Comparison of ENCODE assay signal across 1 cellular context in genomic region chr2:65055427-65056214, GRCh38.
TF ChIP-seq lines count a peak whose summit lies in the region.

No MANE protein-coding gene starts in this region.

TF ChIP-seq in HepG2, 621 proteins besides CTCF, POLR2A, EP300 and RAD21 (continued from another document and continues in another):
- no peak for TF ChIP-seq PLSCR1 (CRISPR knock-in tag; IDR thresholded peaks at IDR 0.05; ENCODE audit: borderline replicate concordance)
- TF ChIP-seq ZFP62 (CRISPR knock-in tag; IDR thresholded peaks at IDR 0.05), result no peak
- TF ChIP-seq ZNF180 (CRISPR knock-in tag; IDR thresholded peaks at IDR 0.05; ENCODE audit: borderline replicate concordance, low read depth), result no peak
- 0 out of 2 replicates have a peak, but pooled peaks have one; percentile 5 for TF ChIP-seq ZNF800 (CRISPR knock-in tag; IDR thresholded peaks at IDR 0.05)
- TF ChIP-seq, protein P1, sequence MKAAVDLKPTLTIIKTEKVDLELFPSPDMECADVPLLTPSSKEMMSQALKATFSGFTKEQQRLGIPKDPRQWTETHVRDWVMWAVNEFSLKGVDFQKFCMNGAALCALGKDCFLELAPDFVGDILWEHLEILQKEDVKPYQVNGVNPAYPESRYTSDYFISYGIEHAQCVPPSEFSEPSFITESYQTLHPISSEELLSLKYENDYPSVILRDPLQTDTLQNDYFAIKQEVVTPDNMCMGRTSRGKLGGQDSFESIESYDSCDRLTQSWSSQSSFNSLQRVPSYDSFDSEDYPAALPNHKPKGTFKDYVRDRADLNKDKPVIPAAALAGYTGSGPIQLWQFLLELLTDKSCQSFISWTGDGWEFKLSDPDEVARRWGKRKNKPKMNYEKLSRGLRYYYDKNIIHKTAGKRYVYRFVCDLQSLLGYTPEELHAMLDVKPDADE (CRISPR knock-in tag; IDR thresholded peaks at IDR 0.05), result no peak
- TF ChIP-seq SP5 (CRISPR knock-in tag; IDR thresholded peaks at IDR 0.05; ENCODE audit: borderline replicate concordance, low read depth), result no peak
- no peak for TF ChIP-seq CCDC6 (CRISPR knock-in tag; IDR thresholded peaks at IDR 0.05)
- TF ChIP-seq ZNF646 (CRISPR knock-in tag; IDR thresholded peaks at IDR 0.05), result no peak
- TF ChIP-seq, protein P2, sequence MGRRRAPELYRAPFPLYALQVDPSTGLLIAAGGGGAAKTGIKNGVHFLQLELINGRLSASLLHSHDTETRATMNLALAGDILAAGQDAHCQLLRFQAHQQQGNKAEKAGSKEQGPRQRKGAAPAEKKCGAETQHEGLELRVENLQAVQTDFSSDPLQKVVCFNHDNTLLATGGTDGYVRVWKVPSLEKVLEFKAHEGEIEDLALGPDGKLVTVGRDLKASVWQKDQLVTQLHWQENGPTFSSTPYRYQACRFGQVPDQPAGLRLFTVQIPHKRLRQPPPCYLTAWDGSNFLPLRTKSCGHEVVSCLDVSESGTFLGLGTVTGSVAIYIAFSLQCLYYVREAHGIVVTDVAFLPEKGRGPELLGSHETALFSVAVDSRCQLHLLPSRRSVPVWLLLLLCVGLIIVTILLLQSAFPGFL (CRISPR knock-in tag; IDR thresholded peaks at IDR 0.05), result 0 out of 2 replicates have a peak, but pooled peaks have one; percentile 64
- TF ChIP-seq ZSCAN20 (CRISPR knock-in tag; IDR thresholded peaks at IDR 0.05; ENCODE audit: borderline replicate concordance), result no peak
- no peak for TF ChIP-seq ZNF776 (CRISPR knock-in tag; IDR thresholded peaks at IDR 0.05)
- TF ChIP-seq, protein P3, sequence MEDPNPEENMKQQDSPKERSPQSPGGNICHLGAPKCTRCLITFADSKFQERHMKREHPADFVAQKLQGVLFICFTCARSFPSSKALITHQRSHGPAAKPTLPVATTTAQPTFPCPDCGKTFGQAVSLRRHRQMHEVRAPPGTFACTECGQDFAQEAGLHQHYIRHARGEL (CRISPR knock-in tag; IDR thresholded peaks at IDR 0.05), result no peak; the same call in 1 of the 2 replicates
- TF ChIP-seq ZBTB8A (CRISPR knock-in tag; IDR thresholded peaks at IDR 0.05; ENCODE audit: borderline replicate concordance, low read depth), result 0 out of 2 replicates have a peak, but pooled peaks have one; percentile 22
- TF ChIP-seq RXRA (CRISPR knock-in tag; IDR thresholded peaks at IDR 0.05), result peak; percentile 70; the same call in 1 of the 2 replicates
- peak; percentile 78; the same call in 1 of the 2 replicates for TF ChIP-seq ZNF430 (CRISPR knock-in tag; IDR thresholded peaks at IDR 0.05)
- TF ChIP-seq MBNL3 (CRISPR knock-in tag; conservative IDR thresholded peaks at IDR 0.05), result no peak
- peak; percentile 97 for TF ChIP-seq ZNF781 (CRISPR knock-in tag; IDR thresholded peaks at IDR 0.05; ENCODE audit: borderline replicate concordance, not compliant biosample characterization)
- no peak for TF ChIP-seq ZNF282 (IDR thresholded peaks at IDR 0.05; ENCODE audit: partially characterized antibody)
- 0 out of 2 replicates have a peak, but pooled peaks have one; percentile 19 for TF ChIP-seq ZNF24 (IDR thresholded peaks at IDR 0.05)
- TF ChIP-seq POGK (CRISPR knock-in tag; conservative IDR thresholded peaks at IDR 0.05), result 0 out of 2 replicates have a peak, but pooled peaks have one; percentile 9
- no peak for TF ChIP-seq RFX5 (IDR thresholded peaks at IDR 0.05; ENCODE audit: low read depth, low read length)
- peak; percentile 89 for TF ChIP-seq ZNF18 (CRISPR knock-in tag; IDR thresholded peaks at IDR 0.05; ENCODE audit: insufficient replicate concordance)
- TF ChIP-seq MXI1 (IDR thresholded peaks at IDR 0.05; ENCODE audit: borderline replicate concordance, low read depth, low read length), result no peak
- no peak for TF ChIP-seq PCBP1 (IDR thresholded peaks at IDR 0.05; ENCODE audit: borderline replicate concordance, low read depth, low read length)
- no peak for TF ChIP-seq ARNT (IDR thresholded peaks at IDR 0.05)
- TF ChIP-seq ZNF740 (CRISPR knock-in tag; IDR thresholded peaks at IDR 0.05), result no peak
- peak; percentile 84 for TF ChIP-seq CSRNP1 (CRISPR knock-in tag; IDR thresholded peaks at IDR 0.05)
- no peak for TF ChIP-seq SAFB2 (CRISPR knock-in tag; IDR thresholded peaks at IDR 0.05; ENCODE audit: borderline replicate concordance, low read depth)
- TF ChIP-seq AKNA (CRISPR knock-in tag; IDR thresholded peaks at IDR 0.05; ENCODE audit: borderline replicate concordance), result no peak
- no peak; the same call in 1 of the 2 replicates for TF ChIP-seq ZFP41 (CRISPR knock-in tag; IDR thresholded peaks at IDR 0.05; ENCODE audit: borderline replicate concordance)
